17 cellular contexts compared by ENCODE assay signal in the genomic region with DNA sequence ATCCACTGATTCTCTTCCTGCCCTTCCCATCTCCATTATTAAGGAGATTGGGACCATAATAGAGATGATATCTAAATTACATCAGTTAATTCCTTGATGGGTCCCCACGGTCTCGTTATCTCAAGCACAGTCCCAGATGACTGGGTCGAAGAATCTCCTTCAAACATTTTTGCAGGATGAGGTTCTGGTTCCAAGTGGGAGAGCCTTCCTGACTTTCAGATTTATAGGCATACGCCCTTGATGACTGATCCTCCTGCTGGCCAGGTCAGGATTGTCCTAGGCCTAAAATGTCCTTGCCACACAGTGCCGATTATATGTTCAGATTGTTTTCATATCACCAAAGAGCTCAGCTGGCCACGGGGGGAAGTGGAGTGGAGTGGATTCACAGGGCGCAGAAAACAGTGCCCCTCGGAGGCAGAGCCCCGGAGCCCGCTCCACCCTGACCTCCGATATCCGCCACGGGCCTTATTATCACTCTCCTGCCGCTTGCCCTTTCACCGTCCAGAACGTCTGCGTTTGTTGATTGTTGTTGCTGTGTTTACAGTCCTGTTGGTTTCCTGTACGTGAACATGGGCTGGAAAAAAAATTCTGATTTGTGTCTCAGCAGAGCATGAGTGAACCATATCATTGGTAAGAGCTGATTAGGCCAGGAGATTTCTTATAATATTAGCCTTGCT. TPM values are rescaled to one million over a fixed set of nuclear protein-coding genes. Genes with fewer than 3 reads are reported as not detected.
DNase-seq lines count a peak whose midpoint lies in the region; ATAC-seq, FAIRE-seq and TF ChIP-seq lines count a peak whose summit lies in the region.
"Had no signal": no experiment of that assay in that cellular context is flagged by ENCODE, and none has a peak within 500 bp of the region (broad histone marks: within the 10 kb centered on the region; RNA-seq: fewer than 3 reads in every experiment).

No MANE protein-coding gene starts in this region.

- ATAC-seq in HepG2 = no peak
- peak; percentile 60 for ATAC-seq in left ventricle myocardium superior
- no peak for ATAC-seq in HG02884 (IDR thresholded peaks at IDR 0.05; ENCODE audit: unreplicated experiment)
- ATAC-seq: CD8-positive, alpha-beta T cell had no signal

- no peak for TF ChIP-seq EP300 in HepG2 (IDR thresholded peaks at IDR 0.05; ENCODE audit: low read depth in 2 of 2, low read length in 2 of 2)
- TF ChIP-seq EP300 in HepG2 (CRISPR knock-in tag; IDR thresholded peaks at IDR 0.05; ENCODE audit: borderline replicate concordance) = no peak

- no peak for TF ChIP-seq POLR2A in HepG2 (IDR thresholded peaks at IDR 0.05; ENCODE audit: insufficient read depth in 1 of 2, low read depth in 2 of 2, low read length in 2 of 2)

- TF ChIP-seq RAD21 in liver (IDR thresholded peaks at IDR 0.05) (no peak), HepG2 (CRISPR knock-in tag; IDR thresholded peaks at IDR 0.05) (no peak)

- no peak overlapping the region for H2BK5ac ChIP-seq in mesendoderm (ENCODE audit: low read length)

- no peak for DNase-seq in HepG2 (ENCODE audit: low spot score)
- DNase-seq in left ventricle myocardium superior = no peak
- no peak for DNase-seq in mesendoderm
- no peak for DNase-seq in foreskin melanocyte
- DNase-seq in D341Med (ENCODE audit: low spot score) = no peak
- DNase-seq: CD8-positive, alpha-beta T cell; COR-L47; DND-41; GDM1; GOT3; H9 had no signal

- no peak overlapping the region for H4K5ac ChIP-seq in mesendoderm (ENCODE audit: low read length)

- H3K9me3 ChIP-seq in liver (ENCODE audit: control insufficient read depth in 4 of 4, low read length in 3 of 4) (no peaks in the 10 kb centered on the region), HepG2 (ENCODE audit: low read length) (no peaks in the 10 kb centered on the region)

- H3K79me2 ChIP-seq in HepG2 (ENCODE audit: insufficient read depth, low read length) (no peaks in the 10 kb centered on the region), mesendoderm (ENCODE audit: control insufficient read depth, insufficient read depth, low read length) (no peaks in the 10 kb centered on the region)

- H3K27me3 ChIP-seq in liver (ENCODE audit: control insufficient read depth in 4 of 4, insufficient read depth in 4 of 4, low read length in 3 of 4) (peaks cover 0 to 17% (median 3%) of the 10 kb centered on the region in 4 donors), HepG2 (ENCODE audit: control insufficient read depth in 1 of 2, insufficient read depth in 2 of 2, low read length in 2 of 2) (peaks cover 7 to 78% of the 10 kb centered on the region in 2 experiments), mesendoderm (ENCODE audit: insufficient read depth, low read length, poor library complexity) (no peaks in the 10 kb centered on the region)

- H2BK120ac ChIP-seq in mesendoderm (ENCODE audit: low read depth, low read length) = no peak overlapping the region

- H3K36me3 ChIP-seq in liver (ENCODE audit: control insufficient read depth in 4 of 4, insufficient read depth in 3 of 4, low read depth in 1 of 4, low read length in 3 of 4) (no peaks in the 10 kb centered on the region), HepG2 (replicated peaks in 1 of 2; ENCODE audit: control insufficient read depth in 1 of 2, insufficient read depth in 2 of 2, low read length in 2 of 2) (no peaks in the 10 kb centered on the region), mesendoderm (ENCODE audit: control insufficient read depth, insufficient read depth, low read length) (no peaks in the 10 kb centered on the region)

- H3K79me1 ChIP-seq in mesendoderm (ENCODE audit: low read length) = no peaks in the 10 kb centered on the region

- H2BK15ac ChIP-seq in mesendoderm (replicated peaks; ENCODE audit: low read depth) = no peak overlapping the region

- H3K4me2 ChIP-seq in HepG2 (ENCODE audit: low read depth, low read length) (no peak overlapping the region), mesendoderm (ENCODE audit: low read length) (no peak overlapping the region)

- no peak overlapping the region for H2AK5ac ChIP-seq in mesendoderm (ENCODE audit: low read length)

- no peak overlapping the region for H3K4me3 ChIP-seq in liver (ENCODE audit: low read depth in 1 of 3, low read length in 3 of 3)
- H3K4me3 ChIP-seq in HepG2 (replicated peaks in 1 of 3; ENCODE audit: insufficient read depth in 1 of 3, low read depth in 2 of 3, low read length in 3 of 3) = no peak overlapping the region
- no peak overlapping the region for H3K4me3 ChIP-seq in mesendoderm (ENCODE audit: low read length)

- in situ Hi-C loops in HepG2 (cut with HindIII; ENCODE audit: extremely low pct_ligation_motif_present, low pct_unique_long_range_greater_than_20kb) = no loop called here

- intact Hi-C loops in HepG2 (cut with micrococcal nuclease; ENCODE audit: unreplicated experiment) (no loop called here), left ventricle myocardium superior (cut with micrococcal nuclease) (no loop called here)

- H4K8ac ChIP-seq in mesendoderm (ENCODE audit: low read depth, low read length) = no peak overlapping the region

- no peak for TF ChIP-seq CTCF in liver (IDR thresholded peaks at IDR 0.05; ENCODE audit: low read depth, low read length, missing input control)
- TF ChIP-seq CTCF in HepG2 (CRISPR knock-in tag; IDR thresholded peaks at IDR 0.05) = no peak

- POLR2A ChIA-PET in HepG2 (lab: Yijun Ruan, JAX) = no interaction called here

- no TSS peak for BruUV-seq in HepG2 (replicated peaks; lab: Mats Ljungman, UMichigan)

- H4K20me1 ChIP-seq in HepG2 (ENCODE audit: insufficient read depth, low read length) = no peaks in the 10 kb centered on the region

- H3K9ac ChIP-seq in liver (ENCODE audit: low read depth in 1 of 2, low read length in 2 of 2) = no peak overlapping the region
- no peak overlapping the region for H3K9ac ChIP-seq in HepG2 (ENCODE audit: insufficient read depth, low read depth, low read length)
- H3K9ac ChIP-seq in mesendoderm (ENCODE audit: low read length) = no peak overlapping the region

- WGBS in liver = 73% methylated on average over 18 of the region's 18 CpGs
- 46% methylated on average over 18 of the region's 18 CpGs for WGBS in HepG2 (ENCODE audit: low lambda C conversion rate)
- WGBS in mesendoderm (ENCODE audit: extremely low coverage, insufficient coverage, low lambda C conversion rate) = no CpG with 5 or more reads among the region's 18 CpGs

- no peak overlapping the region for H3K27ac ChIP-seq in liver (ENCODE audit: low read depth in 1 of 2, low read length in 2 of 2)
- no peak overlapping the region for H3K27ac ChIP-seq in HepG2 (ENCODE audit: extremely low read length, insufficient read depth, low read length)
- H3K27ac ChIP-seq in mesendoderm (ENCODE audit: low read depth, low read length) = no peak overlapping the region

- H3K56ac ChIP-seq in mesendoderm (ENCODE audit: low read length) = no peak overlapping the region

- H3K4me1 ChIP-seq in liver (ENCODE audit: control insufficient read depth in 4 of 4, insufficient read depth in 4 of 4, low read length in 3 of 4) (no peaks in the 10 kb centered on the region), HepG2 (ENCODE audit: insufficient read depth, low read length) (peaks cover 17% of the 10 kb centered on the region; the same call in 1 of the 2 replicates), mesendoderm (ENCODE audit: control insufficient read depth, low read depth, low read length) (peaks cover 1% of the 10 kb centered on the region)

- H3K23ac ChIP-seq in mesendoderm (ENCODE audit: low read length) = peak overlapping the region; percentile 3

- no peak overlapping the region for H3K18ac ChIP-seq in mesendoderm (ENCODE audit: low read length)

- CTCF ChIA-PET in HepG2 (lab: Yijun Ruan, JAX; ENCODE audit: low intra/inter-chr PET ratio, low total read pairs) = no interaction called here

- no peak for FAIRE-seq in HepG2 (lab: Jason Lieb, UNC)
- FAIRE-seq: A204.1, GM12892, HTR-8/SVneo had no signal

- no peak overlapping the region for H3K4ac ChIP-seq in mesendoderm (ENCODE audit: low read depth, low read length)

- H2AFZ ChIP-seq in HepG2 (ENCODE audit: low read length) = no peak overlapping the region

TF ChIP-seq in HepG2, 621 proteins besides CTCF, POLR2A, EP300 and RAD21 (continues in another document):
- TF ChIP-seq MLLT10 (CRISPR knock-in tag; IDR thresholded peaks at IDR 0.05) (no peak), NPAS2 (CRISPR knock-in tag; IDR thresholded peaks at IDR 0.05; ENCODE audit: borderline replicate concordance) (no peak), ARHGAP35 (CRISPR knock-in tag; IDR thresholded peaks at IDR 0.05; ENCODE audit: borderline replicate concordance) (no peak), ZNF567 (CRISPR knock-in tag; IDR thresholded peaks at IDR 0.05; ENCODE audit: borderline replicate concordance) (no peak), MAZ (IDR thresholded peaks at IDR 0.05; ENCODE audit: borderline replicate concordance, low read depth, low read length) (no peak), MAZ (CRISPR knock-in tag; IDR thresholded peaks at IDR 0.05; ENCODE audit: low read depth) (no peak)

RNA-seq across cellular contexts. Expression of a gene that starts 8.9 kb away (rescaled TPM):
- 1 to 10 TPM in 1 of 2 donors, under 1 TPM in 1; 0.93 to 5.9 TPM for total RNA-seq in liver
- polyA plus RNA-seq in liver = 1 to 10 TPM in 1 of 2 donors, under 1 TPM in 1; 0.57 to 3.8 TPM
- total RNA-seq in HepG2 (2016; rRNA removed; fragmentation: Illumina TruSeq; extraction: Trizol) = 0.09 TPM in 1 of 2 replicates, not detected in the other
- total RNA-seq in HepG2 (2016; cell fraction: cytosol; rRNA removed; fragmentation: Illumina TruSeq; extraction: Trizol; ENCODE audit: low read depth) = not detected in 2 replicates
- total RNA-seq in HepG2 (2016; cell fraction: insoluble cytoplasmic fraction; rRNA removed; fragmentation: Illumina TruSeq; extraction: Trizol) = not detected in 2 replicates
- not detected in 2 replicates for total RNA-seq in HepG2 (2016; cell fraction: membrane; rRNA removed; fragmentation: Illumina TruSeq; extraction: Trizol)
- total RNA-seq in HepG2 (2016; cell fraction: nucleus; rRNA removed; fragmentation: Illumina TruSeq; extraction: Trizol) = not detected in 2 replicates
- polyA plus RNA-seq in HepG2 (2011; rRNA removed) = 0.14 and 0.18 TPM in 2 replicates
- polyA plus RNA-seq in HepG2 (2011; cell fraction: cytosol; rRNA removed) = 0.11 and 0.17 TPM in 2 replicates
- 0.10 and 0.13 TPM in 2 replicates for polyA plus RNA-seq in HepG2 (2011; cell fraction: nucleus; rRNA removed)
- polyA plus RNA-seq in HepG2 (2012) = 0.07 and 0.41 TPM in 2 replicates
- polyA plus RNA-seq in HepG2 (2016; cell fraction: cytosol; fragmentation: Illumina TruSeq; extraction: Trizol; ENCODE audit: low read depth) = not detected in 2 replicates
- polyA plus RNA-seq in HepG2 (2016; cell fraction: insoluble cytoplasmic fraction; fragmentation: Illumina TruSeq; extraction: Trizol; ENCODE audit: low read depth) = not detected in 2 replicates
- not detected in 2 replicates for polyA plus RNA-seq in HepG2 (2016; cell fraction: membrane; fragmentation: Illumina TruSeq; extraction: Trizol; ENCODE audit: low read depth)
- polyA plus RNA-seq in HepG2 (2016; cell fraction: nucleus; fragmentation: Illumina TruSeq; extraction: Trizol; ENCODE audit: insufficient read depth, low read depth) = not detected in 2 replicates
- polyA minus RNA-seq in HepG2 (2011; rRNA and poly(A)+ RNA removed; ENCODE audit: low replicate concordance) = 0.54 and 62.0 TPM in 2 replicates
- 0.30 and 0.35 TPM in 2 replicates for polyA minus RNA-seq in HepG2 (2011; cell fraction: cytosol; rRNA and poly(A)+ RNA removed)
- polyA minus RNA-seq in HepG2 (2011; cell fraction: nucleus; rRNA and poly(A)+ RNA removed) = 0.25 and 0.39 TPM in 2 replicates
- 2.7 TPM for total RNA-seq in left ventricle myocardium superior
- polyA plus RNA-seq in mesendoderm (2013, experiment 1 of 2) = 0.18 TPM
- polyA plus RNA-seq in mesendoderm (2013, experiment 2 of 2) = 0.15 TPM
- total RNA-seq: CD8-positive, alpha-beta T cell had no signal
- polyA plus RNA-seq: CD14-positive monocyte had no signal
